8 cellular contexts compared by ENCODE assay signal in the genomic region with DNA sequence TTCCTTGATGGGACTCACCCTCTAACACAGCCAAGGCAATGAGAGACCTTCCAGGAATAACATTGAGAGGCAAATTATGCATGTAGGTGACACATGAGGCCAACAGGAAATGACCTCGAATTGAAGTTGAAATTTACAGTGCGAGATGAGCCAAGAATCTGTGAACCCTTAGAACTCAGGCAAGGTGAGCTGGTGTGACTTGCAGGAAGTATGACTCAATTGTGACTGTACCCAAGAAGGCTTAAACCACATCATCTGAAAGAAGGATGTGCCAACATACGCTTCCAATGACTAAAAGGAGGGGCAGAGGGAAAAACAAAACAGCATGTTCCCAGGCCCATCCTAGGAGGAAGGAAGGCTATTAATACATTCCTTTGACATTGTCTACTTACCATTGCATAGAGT. TPM values are rescaled to one million over a fixed set of nuclear protein-coding genes. Genes with fewer than 3 reads are reported as not detected.
DNase-seq lines count a peak whose midpoint lies in the region; ATAC-seq and TF ChIP-seq lines count a peak whose summit lies in the region.

No MANE protein-coding gene starts in this region.

- H3K4me3 ChIP-seq in AG09309 (ENCODE audit: control insufficient read depth, low read depth, low read length), result no peak overlapping the region

- intact Hi-C loops in posterior vena cava (cut with DNase I), result no loop called here

- ATAC-seq in GM19351 (IDR thresholded peaks at IDR 0.05; ENCODE audit: unreplicated experiment), result no peak

- H3K27ac ChIP-seq in epithelial cell of prostate, result peak overlapping the region; percentile 100

- no peak for TF ChIP-seq CTCF in AG09309 (IDR thresholded peaks at IDR 0.05; ENCODE audit: control insufficient read depth, insufficient read depth, low read depth, low read length, missing control alignments)

- DNase-seq in AG09309 (ENCODE audit: low read depth) (peak; percentile 82), HPDE6-E6E7 (ENCODE audit: extremely low spot score) (peak; percentile 93), epithelial cell of prostate (ENCODE audit: low read depth, low spot score) (peak; percentile 100), renal cortical epithelial cell (ENCODE audit: low read depth) (peak; percentile 100), NCI-H510A treated with DMSO at 0.1 percent for 48 hours (lab: John Stamatoyannopoulos, UW) (no peak), posterior vena cava (ENCODE audit: low spot score) (no peak)
- DNase-seq in activated CD4-positive, CD25-positive, alpha-beta regulatory T cell treated with anti-CD3 and anti-CD28 coated beads, Interleukin-2, amount 50 U/mL, for 16 hours (ENCODE audit: low read depth, low spot score), result peak; percentile 40

RNA-seq across cellular contexts. Expression of a gene that starts 44.8 kb away (rescaled TPM):
- total RNA-seq in renal cortical epithelial cell, result 7.3 and 9.6 TPM in 2 replicates
- 10 to 100 TPM; 22.3 to 24.3 TPM for total RNA-seq in posterior vena cava

RNA-seq across cellular contexts. Expression of a gene that starts 55.5 kb away (rescaled TPM):
- 31.8 and 53.4 TPM in 2 replicates for total RNA-seq in renal cortical epithelial cell
- 10 to 100 TPM; 43.5 to 63.0 TPM for total RNA-seq in posterior vena cava

Comparison
In these comparisons a context has a peak if more than half of its experiments do, and no peak if none do; other contexts are left out.
1. DNase-seq: peak in AG09309 (single experiment), HPDE6-E6E7 (single experiment), activated CD4-positive, CD25-positive, alpha-beta regulatory T cell treated with anti-CD3 and anti-CD28 coated beads, Interleukin-2, amount 50 U/mL, for 16 hours (single experiment), epithelial cell of prostate (single experiment) and renal cortical epithelial cell (single experiment); none in NCI-H510A treated with DMSO at 0.1 percent for 48 hours (single experiment) and posterior vena cava (single experiment).